ENCODE assay signal across 10 cellular contexts in genomic region chr16:14251419-14251818, GRCh38.
"Had no signal": no experiment of that assay in that cellular context is flagged by ENCODE, and none has a peak within 500 bp of the region (broad histone marks: within the 10 kb centered on the region; RNA-seq: fewer than 3 reads in every experiment).

No MANE protein-coding gene starts in this region.

- H2AFZ ChIP-seq: GM23248 had no signal

- H3K4me1 ChIP-seq: HAP-1 had no signal

- H3K9ac ChIP-seq: GM23248, KMS-11 had no signal

- H3K27ac ChIP-seq: GM23248, HL-60, KMS-11 had no signal

- ATAC-seq: HCT116 had no signal

- H3K9me3 ChIP-seq: HAP-1 had no signal

- H3K4me2 ChIP-seq: KMS-11 had no signal

- H3K9me3 Mint-ChIP-seq: HFFc6 had no signal

- H3K4me3 Mint-ChIP-seq: HFFc6 had no signal

- H3K4me3 ChIP-seq: GM23248, HAP-1 had no signal

- DNase-seq: GM23248, GOT3, H7, HFFc6, IMR-90, KBM-7 had no signal

- H3K27ac Mint-ChIP-seq: HFFc6 had no signal
